Comparison of ENCODE assay signal across 1 cellular context in genomic region chr4:123505077-123505456, GRCh38.
TF ChIP-seq lines count a peak whose summit lies in the region.

No MANE protein-coding gene starts in this region.

TF ChIP-seq in HCT116, 20 proteins besides CTCF, POLR2A, EP300 and RAD21 (continued from another document):
- TF ChIP-seq, protein P1, sequence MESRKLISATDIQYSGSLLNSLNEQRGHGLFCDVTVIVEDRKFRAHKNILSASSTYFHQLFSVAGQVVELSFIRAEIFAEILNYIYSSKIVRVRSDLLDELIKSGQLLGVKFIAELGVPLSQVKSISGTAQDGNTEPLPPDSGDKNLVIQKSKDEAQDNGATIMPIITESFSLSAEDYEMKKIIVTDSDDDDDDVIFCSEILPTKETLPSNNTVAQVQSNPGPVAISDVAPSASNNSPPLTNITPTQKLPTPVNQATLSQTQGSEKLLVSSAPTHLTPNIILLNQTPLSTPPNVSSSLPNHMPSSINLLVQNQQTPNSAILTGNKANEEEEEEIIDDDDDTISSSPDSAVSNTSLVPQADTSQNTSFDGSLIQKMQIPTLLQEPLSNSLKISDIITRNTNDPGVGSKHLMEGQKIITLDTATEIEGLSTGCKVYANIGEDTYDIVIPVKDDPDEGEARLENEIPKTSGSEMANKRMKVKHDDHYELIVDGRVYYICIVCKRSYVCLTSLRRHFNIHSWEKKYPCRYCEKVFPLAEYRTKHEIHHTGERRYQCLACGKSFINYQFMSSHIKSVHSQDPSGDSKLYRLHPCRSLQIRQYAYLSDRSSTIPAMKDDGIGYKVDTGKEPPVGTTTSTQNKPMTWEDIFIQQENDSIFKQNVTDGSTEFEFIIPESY (IDR thresholded peaks at IDR 0.05; ENCODE audit: extremely low read depth, insufficient replicate concordance, low read length), result no peak
- TF ChIP-seq ZNF274 (IDR thresholded peaks at IDR 0.05; ENCODE audit: low read depth, low read length), result no peak
- TF ChIP-seq SRF (IDR thresholded peaks at IDR 0.05; ENCODE audit: low read depth), result no peak
- no peak for TF ChIP-seq CBX3 (IDR thresholded peaks at IDR 0.05; ENCODE audit: low read depth)
- TF ChIP-seq EZH2 (IDR thresholded peaks at IDR 0.05), result no peak
